Comparison of ENCODE assay signal across 1 cellular context in genomic region chr11:40360206-40360798, GRCh38.
TF ChIP-seq lines count a peak whose summit lies in the region.

No MANE protein-coding gene starts in this region.

TF ChIP-seq in liver, 16 proteins besides CTCF, POLR2A, EP300 and RAD21 (continued from another document):
- TF ChIP-seq HNF4G (IDR thresholded peaks at IDR 0.05) (peak; percentile 47), RXRA (IDR thresholded peaks at IDR 0.05) (peak; percentile 45 to 70), ZBTB33 (IDR thresholded peaks at IDR 0.05) (peak; percentile 43), GABPA (IDR thresholded peaks at IDR 0.05 in 1 of 2, conservative IDR thresholded peaks at IDR 0.05 in 1 of 2) (no peak), JUND (IDR thresholded peaks at IDR 0.05) (peak; percentile 65 to 73), ATF3 (IDR thresholded peaks at IDR 0.05) (peak; percentile 41), MAX (IDR thresholded peaks at IDR 0.05) (peak; percentile 69), FOXA1 (IDR thresholded peaks at IDR 0.05) (no peak), NR2F2 (IDR thresholded peaks at IDR 0.05) (no peak)
